In genomic region chr5:119355244-119355635, GRCh38 we compare ENCODE assay signal across 8 cellular contexts. TPM values are rescaled to one million over a fixed set of nuclear protein-coding genes. Genes with fewer than 3 reads are reported as not detected.
DNase-seq lines count a peak whose midpoint lies in the region; ATAC-seq and TF ChIP-seq lines count a peak whose summit lies in the region.

No MANE protein-coding gene starts in this region.

- no peaks in the 10 kb centered on the region for H3K36me3 ChIP-seq in CD8-positive, alpha-beta memory T cell (ENCODE audit: insufficient read depth, low read length)
- no peaks in the 10 kb centered on the region for H3K36me3 ChIP-seq in psoas muscle (ENCODE audit: insufficient read depth in 1 of 2, low read depth in 1 of 2)

- 66 to 76% (median 67%) methylated on average over 12 of the region's 12 CpGs for WGBS in psoas muscle, 3 donors

- CTCF ChIA-PET in CD8-positive, alpha-beta memory T cell (lab: Charles Lee): interaction anchor here (1.2 to 4.0 kb wide), 3 partner anchors 18 to 57 kb away, joined by 6 to 19 read pairs (median 17); no protein-coding TSS in a partner anchor
- CTCF ChIA-PET in activated CD8-positive, alpha-beta T cell treated with anti-CD3 and anti-CD28 coated beads, Interleukin-2, amount 10 ng/mL, durations not matched to agents 7 days and 5 days (lab: Charles Lee): interaction anchor here (0.9 to 4.0 kb wide), 5 partner anchors 8 to 56 kb away, joined by 3 to 28 read pairs (median 21); no protein-coding TSS in a partner anchor

- POLR2A ChIA-PET in CD8-positive, alpha-beta memory T cell (lab: Charles Lee): interaction anchor here (0.5 to 1.8 kb wide), 4 partner anchors 13 to 42 kb away, joined by 3 to 6 read pairs (median 4); no protein-coding TSS in a partner anchor
- POLR2A ChIA-PET in activated CD8-positive, alpha-beta T cell treated with anti-CD3 and anti-CD28 coated beads, Interleukin-2, amount 10 ng/mL, durations not matched to agents 7 days and 5 days (lab: Charles Lee): interaction anchor here (1.5 to 19.6 kb wide), 3 partner anchors 16 to 38 kb away, joined by 4 to 280 read pairs (median 5); no protein-coding TSS in a partner anchor

- TF ChIP-seq CTCF in fibroblast of villous mesenchyme (IDR thresholded peaks at IDR 0.05; ENCODE audit: insufficient read depth, low read depth, low read length): no peak
- TF ChIP-seq CTCF in psoas muscle (IDR thresholded peaks at IDR 0.05): no peak

- DNase-seq in CD8-positive, alpha-beta memory T cell: peak in 2 of 5 donors; percentile 17 to 58
- no peak for DNase-seq in activated CD8-positive, alpha-beta T cell treated with anti-CD3 and anti-CD28 coated beads, Interleukin-2, amount 10 ng/mL, durations not matched to agents 7 days and 5 days
- DNase-seq in fibroblast of villous mesenchyme (ENCODE audit: low read depth) (no peak), psoas muscle (no peak), sciatic nerve (ENCODE audit: low spot score) (no peak), NCI-H2107 treated with DMSO at 0.1 percent for 48 hours (lab: John Stamatoyannopoulos, UW; ENCODE audit: unreplicated experiment) (no peak)

- H3K27ac Mint-ChIP-seq in CD8-positive, alpha-beta memory T cell: peak overlapping the region; percentile 76 to 92 (median 82)
- peak overlapping the region; percentile 66 for H3K27ac Mint-ChIP-seq in activated CD8-positive, alpha-beta T cell treated with anti-CD3 and anti-CD28 coated beads, Interleukin-2, amount 10 ng/mL, durations not matched to agents 7 days and 5 days

- peak overlapping the region; percentile 37 for H3K4me3 ChIP-seq in CD8-positive, alpha-beta memory T cell (ENCODE audit: low read length)
- peak overlapping the region; percentile 68 for H3K4me3 ChIP-seq in fibroblast of villous mesenchyme (ENCODE audit: low read depth, low read length)
- peak overlapping the region; percentile 64 for H3K4me3 ChIP-seq in psoas muscle

- intact Hi-C loops in psoas muscle (cut with DNase I) (no loop called here), sciatic nerve (cut with DNase I) (no loop called here)

- ATAC-seq in HG02798 (IDR thresholded peaks at IDR 0.05; ENCODE audit: poor library complexity, unreplicated experiment): peak; percentile 33
- ATAC-seq in activated CD8-positive, alpha-beta T cell treated with anti-CD3 and anti-CD28 coated beads, Interleukin-2, amount 10 ng/mL, durations not matched to agents 7 days and 5 days: peak; percentile 62
- ATAC-seq in psoas muscle: no peak
- no peak for ATAC-seq in sciatic nerve
- no peak for ATAC-seq in GM21717 (IDR thresholded peaks at IDR 0.05; ENCODE audit: unreplicated experiment)

- no peaks in the 10 kb centered on the region for H3K9me3 Mint-ChIP-seq in CD8-positive, alpha-beta memory T cell
- no peaks in the 10 kb centered on the region for H3K9me3 Mint-ChIP-seq in activated CD8-positive, alpha-beta T cell treated with anti-CD3 and anti-CD28 coated beads, Interleukin-2, amount 10 ng/mL, durations not matched to agents 7 days and 5 days (ENCODE audit: insufficient read depth)

- H3K36me3 Mint-ChIP-seq in CD8-positive, alpha-beta memory T cell: peaks cover 0 to 13% (median 2%) of the 10 kb centered on the region in 3 donors
- peaks cover 49% of the 10 kb centered on the region for H3K36me3 Mint-ChIP-seq in activated CD8-positive, alpha-beta T cell treated with anti-CD3 and anti-CD28 coated beads, Interleukin-2, amount 10 ng/mL, durations not matched to agents 7 days and 5 days (ENCODE audit: low read depth)

- no peaks in the 10 kb centered on the region for H3K9me3 ChIP-seq in CD8-positive, alpha-beta memory T cell (ENCODE audit: low read length)
- H3K9me3 ChIP-seq in psoas muscle: no peaks in the 10 kb centered on the region

- no peaks in the 10 kb centered on the region for H3K27me3 ChIP-seq in CD8-positive, alpha-beta memory T cell (ENCODE audit: insufficient read depth, low read length, poor library complexity, severe bottlenecking)
- H3K27me3 ChIP-seq in psoas muscle (ENCODE audit: insufficient read depth in 3 of 3, low read length in 2 of 3): peaks cover 0 to 6% (median 0%) of the 10 kb centered on the region in 3 donors

- H3K4me3 Mint-ChIP-seq in CD8-positive, alpha-beta memory T cell: peak overlapping the region; percentile 81 to 95 (median 91)
- peak overlapping the region; percentile 83 for H3K4me3 Mint-ChIP-seq in activated CD8-positive, alpha-beta T cell treated with anti-CD3 and anti-CD28 coated beads, Interleukin-2, amount 10 ng/mL, durations not matched to agents 7 days and 5 days

- H3K27ac ChIP-seq in CD8-positive, alpha-beta memory T cell (ENCODE audit: low read depth, low read length): no peak overlapping the region
- H3K27ac ChIP-seq in psoas muscle: no peak overlapping the region

- no peaks in the 10 kb centered on the region for H3K27me3 Mint-ChIP-seq in CD8-positive, alpha-beta memory T cell
- H3K27me3 Mint-ChIP-seq in activated CD8-positive, alpha-beta T cell treated with anti-CD3 and anti-CD28 coated beads, Interleukin-2, amount 10 ng/mL, durations not matched to agents 7 days and 5 days (ENCODE audit: low read depth): no peaks in the 10 kb centered on the region

- peaks cover 88 to 99% (median 98%) of the 10 kb centered on the region in 3 donors for H3K4me1 Mint-ChIP-seq in CD8-positive, alpha-beta memory T cell
- H3K4me1 Mint-ChIP-seq in activated CD8-positive, alpha-beta T cell treated with anti-CD3 and anti-CD28 coated beads, Interleukin-2, amount 10 ng/mL, durations not matched to agents 7 days and 5 days (ENCODE audit: low read depth): peaks cover 88% of the 10 kb centered on the region

- peaks cover 83% of the 10 kb centered on the region for H3K4me1 ChIP-seq in CD8-positive, alpha-beta memory T cell (ENCODE audit: insufficient read depth, low read length)
- H3K4me1 ChIP-seq in psoas muscle: no peaks in the 10 kb centered on the region

RNA-seq across cellular contexts. Expression of gene TNFAIP8, which starts 0.6 kb away (rescaled TPM):
- total RNA-seq in CD8-positive, alpha-beta memory T cell: 100 to 1,000 TPM; 295 to 311 TPM
- polyA plus RNA-seq in CD8-positive, alpha-beta memory T cell: 207 TPM
- total RNA-seq in activated CD8-positive, alpha-beta T cell treated with anti-CD3 and anti-CD28 coated beads, Interleukin-2, amount 10 ng/mL, durations not matched to agents 7 days and 5 days: 100 to 1,000 TPM; 123 to 127 TPM
- total RNA-seq in fibroblast of villous mesenchyme: 12.1 and 17.4 TPM in 2 replicates
- total RNA-seq in psoas muscle: 1 to 10 TPM in 3 of 4 donors, under 1 TPM in 1; 0.73 to 2.5 (median 2.1) TPM
- 1 to 10 TPM; 1.2 to 1.6 (median 1.5) TPM for polyA plus RNA-seq in psoas muscle
- 14.6 TPM for total RNA-seq in sciatic nerve

Comparison
In these comparisons a context has a peak if more than half of its experiments do, and no peak if none do; other contexts are left out.
1. ATAC-seq: peak in HG02798 (single experiment) and activated CD8-positive, alpha-beta T cell treated with anti-CD3 and anti-CD28 coated beads, Interleukin-2, amount 10 ng/mL, durations not matched to agents 7 days and 5 days (single experiment); none in psoas muscle (0 of 4), sciatic nerve (single experiment) and GM21717 (single experiment).
2. Peak in every context shown above with its lines, with median percentiles within 50 percentile points of each other: H3K4me3 ChIP-seq.